27 cellular contexts compared by ENCODE assay signal in genomic region chr17:1750628-1751027, GRCh38. TPM values are rescaled to one million over a fixed set of nuclear protein-coding genes. Genes with fewer than 3 reads are reported as not detected.
"Had no signal": no experiment of that assay in that cellular context is flagged by ENCODE, and none has a peak within 500 bp of the region (broad histone marks: within the 10 kb centered on the region; RNA-seq: fewer than 3 reads in every experiment).

No MANE protein-coding gene starts in this region.

- H3K27me3 ChIP-seq: cardiac muscle cell, spleen, suprapubic skin had no signal

- H3K9me3 Mint-ChIP-seq: activated T-cell treated with anti-CD3 and anti-CD28 coated beads, Interleukin-2, amount 50 U/mL, for 72 hours; nephron progenitor cell had no signal

- DNase-seq: activated CD4-positive, alpha-beta T cell treated with anti-CD3 and anti-CD28 coated beads, Interleukin-2, amount 50 U/mL, for 1 hour; activated CD4-positive, CD25-positive, alpha-beta regulatory T cell treated with anti-CD3 and anti-CD28 coated beads, Interleukin-2, amount 50 U/mL, for 72 hours; activated CD8-positive, alpha-beta T cell treated with anti-CD3 and anti-CD28 coated beads, Interleukin-2, amount 10 ng/mL, durations not matched to agents 7 days and 5 days; activated naive CD4-positive, alpha-beta T cell; activated T-cell treated with anti-CD3 and anti-CD28 coated beads for 4 hours; activated T-cell treated with anti-CD3 and anti-CD28 coated beads, Interleukin-2, amount 50 U/mL, for 72 hours; anterior cingulate cortex; cerebellar nuclear complex; foreskin melanocyte; kidney glomerular epithelial cell; mammary epithelial cell; nephron progenitor cell; nucleus accumbens; right cardiac atrium; spleen; stimulated activated naive CD4-positive, alpha-beta T cell; T-helper 17 cell; T1000; tibial artery had no signal

- H3K36me3 ChIP-seq: cardiac muscle cell, spleen, suprapubic skin, tibial artery had no signal

- H3K36me3 Mint-ChIP-seq: activated naive CD8-positive, alpha-beta T cell had no signal

- H3K4me3 Mint-ChIP-seq: activated CD8-positive, alpha-beta T cell treated with anti-CD3 and anti-CD28 coated beads, Interleukin-2, amount 10 ng/mL, durations not matched to agents 7 days and 5 days; activated naive CD8-positive, alpha-beta T cell; activated T-cell treated with anti-CD3 and anti-CD28 coated beads, Interleukin-2, amount 50 U/mL, for 72 hours; nephron progenitor cell; T-helper 17 cell had no signal

- H3K27ac Mint-ChIP-seq: activated CD8-positive, alpha-beta T cell treated with anti-CD3 and anti-CD28 coated beads, Interleukin-2, amount 10 ng/mL, durations not matched to agents 7 days and 5 days; activated naive CD8-positive, alpha-beta T cell; activated T-cell treated with anti-CD3 and anti-CD28 coated beads, Interleukin-2, amount 50 U/mL, for 72 hours; nephron progenitor cell had no signal

- H3K4me1 Mint-ChIP-seq: T-helper 17 cell had no signal

- H3K9me3 ChIP-seq: spleen, suprapubic skin, tibial artery had no signal

- H3K27ac ChIP-seq: cardiac muscle cell, spleen, suprapubic skin, tibial artery had no signal

- H3K4me3 ChIP-seq: cardiac muscle cell, coronary artery, spleen, suprapubic skin, tibial artery had no signal

- H3K27me3 Mint-ChIP-seq: activated naive CD8-positive, alpha-beta T cell; T-helper 17 cell had no signal

- ATAC-seq: activated CD8-positive, alpha-beta T cell treated with anti-CD3 and anti-CD28 coated beads, Interleukin-2, amount 10 ng/mL, durations not matched to agents 7 days and 5 days; activated T-cell treated with anti-CD3 and anti-CD28 coated beads, Interleukin-2, amount 50 U/mL, for 72 hours; esophagus mucosa; left lobe of liver; right cardiac atrium; T-helper 17 cell had no signal

RNA-seq across cellular contexts. Expression of gene SERPINF2, which starts 8.0 kb away (rescaled TPM):
- total RNA-seq: endothelial cell of umbilical vein, glomerular endothelial cell had no signal

RNA-seq across cellular contexts. Expression of gene SERPINF1, which starts 11.2 kb away (rescaled TPM):
- total RNA-seq: endothelial cell of umbilical vein had no signal
